15 cellular contexts compared by ENCODE assay signal in the genomic region with DNA sequence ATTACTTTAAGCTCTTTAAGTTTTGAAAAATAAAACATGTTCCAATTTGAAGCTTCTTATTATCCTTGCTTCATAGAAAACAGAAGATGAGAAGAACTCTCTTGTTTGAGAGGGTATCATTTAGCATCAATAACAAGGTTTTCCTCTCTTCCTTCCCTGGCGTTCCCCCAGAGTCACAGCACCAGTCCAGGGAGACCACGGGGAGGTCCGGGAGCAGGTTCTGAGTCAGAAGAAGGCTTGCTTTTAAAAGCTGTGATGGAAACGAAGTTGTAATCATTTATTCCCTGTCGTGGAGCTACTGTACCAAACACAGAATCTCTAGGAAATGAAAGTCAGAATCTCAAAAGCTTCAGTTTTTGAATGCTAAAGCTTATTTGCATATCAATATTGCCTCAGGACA.
DNase-seq lines count a peak whose midpoint lies in the region; ATAC-seq, FAIRE-seq and TF ChIP-seq lines count a peak whose summit lies in the region.
"Had no signal": no experiment of that assay in that cellular context is flagged by ENCODE, and none has a peak within 500 bp of the region (broad histone marks: within the 10 kb centered on the region; RNA-seq: fewer than 3 reads in every experiment).

No MANE protein-coding gene starts in this region.

- H3K27ac ChIP-seq in ACC112 (ENCODE audit: low read depth, low read length) (no peak overlapping the region), pancreas (no peak overlapping the region)

- H3K4me1 ChIP-seq in ACC112 (ENCODE audit: control insufficient read depth, insufficient read depth, low read length, unreplicated experiment): no peaks in the 10 kb centered on the region
- H3K4me1 ChIP-seq in pancreas: peaks cover 0 to 4% (median 0%) of the 10 kb centered on the region in 3 donors

- H3K79me2 ChIP-seq in ACC112 (ENCODE audit: control insufficient read depth, insufficient read depth, low read length, unreplicated experiment): no peaks in the 10 kb centered on the region

- 14 to 23% methylated on average over 5 of the region's 5 CpGs for WGBS in pancreas, 2 donors

- intact Hi-C loops in pancreas (cut with DNase I): no loop called here

- H3K36me3 ChIP-seq in ACC112 (ENCODE audit: insufficient read depth, low read length): no peaks in the 10 kb centered on the region
- no peaks in the 10 kb centered on the region for H3K36me3 ChIP-seq in pancreas

- H3K27me3 ChIP-seq in ACC112 (ENCODE audit: insufficient read depth, low read length): peaks cover 20% of the 10 kb centered on the region
- no peaks in the 10 kb centered on the region for H3K27me3 ChIP-seq in pancreas

- H3K4me3 ChIP-seq in ACC112 (ENCODE audit: low read depth, low read length) (peak overlapping the region; percentile 48), pancreas (peak overlapping the region in 2 of 4 donors; percentile 2 to 26)
- H3K4me3 ChIP-seq: K562 had no signal

- FAIRE-seq in pancreas (lab: Jason Lieb, UNC): no peak
- FAIRE-seq: K562 had no signal

- no peak overlapping the region for H2AFZ ChIP-seq in ACC112 (ENCODE audit: low read length, unreplicated experiment)

- no peaks in the 10 kb centered on the region for H3K9me3 ChIP-seq in pancreas

- no peak for TF ChIP-seq CTCF in pancreas (IDR thresholded peaks at IDR 0.05)

- DNase-seq in ELR (ENCODE audit: low read depth) (peak; percentile 20), OCI-M1 (lab: John Stamatoyannopoulos, UW) (peak; percentile 25), pancreas (peak in 2 of 6 donors; percentile 9 to 14), GM19238 (ENCODE audit: insufficient read length, low spot score) (no peak), iPS-NIHi7 (ENCODE audit: extremely low spot score) (no peak)
- DNase-seq: CD8-positive, alpha-beta T cell; HFFc6; NCI-H1417 treated with DMSO at 0.1 percent for 48 hours; NCI-H1930; NCI-H446; NCI-H748 treated with DMSO at 0.1 percent for 48 hours; SHP77 treated with DMSO at 0.1 percent for 48 hours had no signal

- peak in 3 of 4 donors; percentile 46 to 56 (median 55) for ATAC-seq in pancreas
- ATAC-seq in GM18520 (IDR thresholded peaks at IDR 0.05; ENCODE audit: unreplicated experiment): no peak
- ATAC-seq: CD8-positive, alpha-beta T cell; K562 had no signal

Comparison
In these comparisons a context has a peak if more than half of its experiments do, and no peak if none do; other contexts are left out.
1. DNase-seq: peak in ELR (single experiment) and OCI-M1 (single experiment); none in GM19238 (single experiment) and iPS-NIHi7 (single experiment).